In genomic region chr10:58963101-58963534, GRCh38 we compare ENCODE assay signal across 13 cellular contexts.
A peak's percentile ranks its signal among the peaks of the same experiment; 100 is the strongest.
DNase-seq lines count a peak whose midpoint lies in the region; ATAC-seq and TF ChIP-seq lines count a peak whose summit lies in the region.
"Had no signal": no experiment of that assay in that cellular context is flagged by ENCODE, and none has a peak within 500 bp of the region (broad histone marks: within the 10 kb centered on the region; RNA-seq: fewer than 3 reads in every experiment).

No MANE protein-coding gene starts in this region.

- DNase-seq in NB4 (ENCODE audit: low read depth) (peak; percentile 18), nucleus accumbens (lab: John Stamatoyannopoulos, UW) (peak in 34 of 56 donors; percentile 6 to 72 (median 42)), immature natural killer cell (no peak), GM13977 (ENCODE audit: low spot score) (no peak)
- no peak for DNase-seq in stimulated activated CD4-positive, alpha-beta T cell treated with anti-CD3 and anti-CD28 coated beads, Interleukin-1b, Interleukin-23, amount 100 ng/mL, for 48 hours
- DNase-seq: activated naive CD4-positive, alpha-beta T cell treated with Interleukin-2 at 50 U/mL for 16 hours; stimulated activated CD4-positive, alpha-beta T cell treated with anti-CD3 and anti-CD28 coated beads, Interleukin-15, amount 100 ng/mL, for 24 hours; stomach had no signal

- in situ Hi-C loops in GM13977 (cut with MboI; ENCODE audit: low pct_unique_long_range_greater_than_20kb, low sequenced_read_pairs, unreplicated experiment) = no loop called here

- no peaks in the 10 kb centered on the region for H4K20me1 ChIP-seq in DOHH2 (ENCODE audit: control insufficient read depth, insufficient read depth, low read depth, low read length)

- H3K79me2 ChIP-seq in DOHH2 (ENCODE audit: control insufficient read depth, low read length) = no peaks in the 10 kb centered on the region

- no peaks in the 10 kb centered on the region for H3K9me3 ChIP-seq in DOHH2 (ENCODE audit: control insufficient read depth, insufficient read depth, low read length)

- no peaks in the 10 kb centered on the region for H3F3A ChIP-seq in DOHH2 (ENCODE audit: control insufficient read depth, insufficient read depth)

- peak; percentile 73 for TF ChIP-seq CTCF in DOHH2 (IDR thresholded peaks at IDR 0.05; ENCODE audit: low read depth, low read length, poor library complexity, severe bottlenecking)
- peak; percentile 45 for TF ChIP-seq CTCF in NB4 (IDR thresholded peaks at IDR 0.05; ENCODE audit: low read depth, low read length)
- TF ChIP-seq CTCF in GM13977 (IDR thresholded peaks at IDR 0.05; ENCODE audit: extremely low read depth, insufficient read depth, missing control alignments) = no peak

- no peak overlapping the region for H3K27ac Mint-ChIP-seq in immature natural killer cell
- H3K27ac Mint-ChIP-seq: memory B cell had no signal

- no peak overlapping the region for H3K4me2 ChIP-seq in DOHH2 (ENCODE audit: low read length)

- H3K27ac ChIP-seq in DOHH2 (ENCODE audit: low read depth, low read length) (no peak overlapping the region), cingulate gyrus (ENCODE audit: low read depth, low read length) (peak overlapping the region; percentile 87)
- H3K27ac ChIP-seq: epithelial cell of prostate, stomach had no signal

- no peaks in the 10 kb centered on the region for H3K9me2 ChIP-seq in DOHH2 (replicated peaks; ENCODE audit: control insufficient read depth, low read length)

- no peaks in the 10 kb centered on the region for H3K36me3 Mint-ChIP-seq in immature natural killer cell
- H3K36me3 Mint-ChIP-seq: memory B cell had no signal

- TF ChIP-seq POLR2A in NB4 (IDR thresholded peaks at IDR 0.05; ENCODE audit: extremely low read depth, insufficient read length) = no peak

- ATAC-seq in GM21390 (IDR thresholded peaks at IDR 0.05; ENCODE audit: unreplicated experiment) = no peak

- H3K36me3 ChIP-seq in DOHH2 (ENCODE audit: control insufficient read depth, low read length) = no peaks in the 10 kb centered on the region
- H3K36me3 ChIP-seq: stomach had no signal

- no peak overlapping the region for H3K4me3 Mint-ChIP-seq in immature natural killer cell
- H3K4me3 Mint-ChIP-seq: memory B cell had no signal

- peaks cover 0 to 3% (median 1%) of the 10 kb centered on the region in 3 donors for H3K27me3 Mint-ChIP-seq in immature natural killer cell (ENCODE audit: low read depth in 3 of 3)

- H3K4me1 Mint-ChIP-seq in immature natural killer cell = no peaks in the 10 kb centered on the region
- H3K4me1 Mint-ChIP-seq: memory B cell had no signal

- no peaks in the 10 kb centered on the region for H3K4me1 ChIP-seq in DOHH2 (ENCODE audit: control insufficient read depth, low read length)

- H3K27me3 ChIP-seq in DOHH2 (ENCODE audit: control insufficient read depth, low read length) = no peaks in the 10 kb centered on the region

- no peak overlapping the region for H3K4me3 ChIP-seq in DOHH2 (ENCODE audit: low read length)
- no peak overlapping the region for H3K4me3 ChIP-seq in NB4 (ENCODE audit: low read depth, low read length)
- H3K4me3 ChIP-seq: stomach had no signal

- H3K9me3 Mint-ChIP-seq in immature natural killer cell = peaks cover 0 to 5% (median 0%) of the 10 kb centered on the region in 6 donors
- H3K9me3 Mint-ChIP-seq: memory B cell had no signal

Comparison
In these comparisons a context has a peak if more than half of its experiments do, and no peak if none do; other contexts are left out.
1. DNase-seq: peak in NB4 (single experiment) and nucleus accumbens (34 of 56); none in immature natural killer cell (0 of 3), stimulated activated CD4-positive, alpha-beta T cell treated with anti-CD3 and anti-CD28 coated beads, Interleukin-1b, Interleukin-23, amount 100 ng/mL, for 48 hours (single experiment) and GM13977 (single experiment).